ENCODE assay signal across 31 cellular contexts in the genomic region with DNA sequence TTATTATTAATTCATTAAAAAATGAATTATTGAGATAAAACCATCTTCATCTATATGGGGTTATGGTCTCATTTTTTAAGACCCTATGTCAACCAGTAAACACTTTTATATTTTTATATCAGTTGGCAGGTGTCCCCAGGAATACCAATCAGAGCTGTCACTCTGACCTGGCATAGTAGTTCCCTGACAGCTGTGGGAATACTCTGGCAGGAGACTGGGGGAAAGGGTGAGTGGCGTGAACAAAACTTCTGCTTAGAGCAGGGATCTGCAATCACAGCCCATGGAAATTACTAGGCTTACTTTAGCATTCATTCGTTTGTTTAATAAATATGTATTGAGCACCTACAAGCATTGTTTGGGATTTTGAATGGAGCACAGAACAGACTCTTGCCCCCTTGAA.
"Had no signal": no experiment of that assay in that cellular context is flagged by ENCODE, and none has a peak within 500 bp of the region (broad histone marks: within the 10 kb centered on the region; RNA-seq: fewer than 3 reads in every experiment).

No MANE protein-coding gene starts in this region.

- H3K9me3 Mint-ChIP-seq: natural killer cell; nephron; neural progenitor cell; stimulated activated memory B cell treated with anti-CD40 and anti-IgM and Interleukin-4, amounts not matched to agents 10 μg/mL and 1 μg/mL and 100 μg/mL, for 72 hours; stimulated activated naive CD8-positive, alpha-beta T cell treated with anti-CD3 and anti-CD28 coated beads, Interleukin-15, amount 100 ng/mL, for 72 hours had no signal

- H3K27me3 Mint-ChIP-seq: stimulated activated naive CD8-positive, alpha-beta T cell treated with anti-CD3 and anti-CD28 coated beads, Interleukin-15, amount 100 ng/mL, for 72 hours had no signal

- H3K27ac Mint-ChIP-seq: natural killer cell; neural progenitor cell; stimulated activated memory B cell treated with anti-CD40 and anti-IgM and Interleukin-4, amounts not matched to agents 10 μg/mL and 1 μg/mL and 100 μg/mL, for 72 hours; stimulated activated naive CD8-positive, alpha-beta T cell treated with anti-CD3 and anti-CD28 coated beads, Interleukin-15, amount 100 ng/mL, for 72 hours had no signal

- H3K4me1 ChIP-seq: neural progenitor cell, parathyroid adenoma, prostate gland, right atrium auricular region, right lobe of liver, sigmoid colon, spleen, thyroid gland, tibial nerve, vagina had no signal

- DNase-seq: naive thymus-derived CD4-positive, alpha-beta T cell; natural killer cell; occipital lobe; ovary; posterior cingulate gyrus; retina; right lobe of liver; sigmoid colon; spleen; stimulated activated CD4-positive, alpha-beta T cell treated with anti-CD3 and anti-CD28 coated beads, Interleukin-12 subunit alpha, Interleukin-12 subunit beta, amount 100 ng/mL, for 4 hours; stimulated activated CD4-positive, alpha-beta T cell treated with anti-CD3 and anti-CD28 coated beads, Interleukin-1b, Interleukin-23, amount 100 ng/mL, for 48 hours; stimulated activated CD4-positive, alpha-beta T cell treated with anti-CD3 and anti-CD28 coated beads, Interleukin-4, amount 100 ng/mL, for 1 hour; stimulated activated CD4-positive, alpha-beta T cell treated with anti-CD3 and anti-CD28 coated beads, Interleukin-4, amount 100 ng/mL, for 4 hours; stimulated activated CD8-positive, alpha-beta memory T cell treated with anti-CD3 and anti-CD28 coated beads, Interleukin-4, amount 100 ng/mL, for 48 hours; stimulated activated naive CD4-positive, alpha-beta T cell; stimulated activated naive CD8-positive, alpha-beta T cell treated with anti-CD3 and anti-CD28 coated beads, Interleukin-15, amount 100 ng/mL, for 72 hours; stimulated activated naive CD8-positive, alpha-beta T cell treated with anti-CD3 and anti-CD28 coated beads, Interleukin-15, Interleukin-2, amounts not matched to agents 100 U/mL and 50 U/mL, for 24 hours; thyroid gland; trophoblast cell; upper lobe of left lung had no signal

- H3K27me3 ChIP-seq: neural progenitor cell, ovary, right atrium auricular region, right lobe of liver, sigmoid colon, spleen, thyroid gland, tibial nerve, upper lobe of left lung, vagina had no signal

- ATAC-seq: naive thymus-derived CD4-positive, alpha-beta T cell; natural killer cell; right lobe of liver; stimulated activated memory B cell treated with anti-CD40 and anti-IgM and Interleukin-4, amounts not matched to agents 10 μg/mL and 1 μg/mL and 100 μg/mL, for 72 hours; stimulated activated naive CD8-positive, alpha-beta T cell treated with anti-CD3 and anti-CD28 coated beads, Interleukin-15, amount 100 ng/mL, for 72 hours; stimulated activated naive CD8-positive, alpha-beta T cell treated with anti-CD3 and anti-CD28 coated beads, Interleukin-15, Interleukin-2, amounts not matched to agents 100 U/mL and 50 U/mL, for 24 hours had no signal

- H3K4me3 ChIP-seq: neural progenitor cell, ovary, prostate gland, right atrium auricular region, right lobe of liver, sigmoid colon, skin epidermis, smooth muscle cell, spleen, thoracic aorta, thyroid gland, tibial nerve, upper lobe of left lung, vagina had no signal

- H3K9ac ChIP-seq: neural progenitor cell, parathyroid adenoma had no signal

- H3K4me3 Mint-ChIP-seq: naive thymus-derived CD4-positive, alpha-beta T cell; natural killer cell; nephron; neural progenitor cell; stimulated activated memory B cell treated with anti-CD40 and anti-IgM and Interleukin-4, amounts not matched to agents 10 μg/mL and 1 μg/mL and 100 μg/mL, for 72 hours; stimulated activated naive CD8-positive, alpha-beta T cell treated with anti-CD3 and anti-CD28 coated beads, Interleukin-15, amount 100 ng/mL, for 72 hours had no signal

- H3K9me3 ChIP-seq: ovary, prostate gland, right atrium auricular region, right lobe of liver, sigmoid colon, spleen, thoracic aorta, thyroid gland, tibial nerve, upper lobe of left lung, vagina had no signal

- H3K27ac ChIP-seq: neural progenitor cell, ovary, parathyroid adenoma, prostate gland, right atrium auricular region, right lobe of liver, sigmoid colon, skin epidermis, spleen, thoracic aorta, thyroid gland, tibial nerve, upper lobe of left lung, vagina had no signal

- H3K36me3 Mint-ChIP-seq: natural killer cell; neural progenitor cell; stimulated activated memory B cell treated with anti-CD40 and anti-IgM and Interleukin-4, amounts not matched to agents 10 μg/mL and 1 μg/mL and 100 μg/mL, for 72 hours had no signal

- H3K36me3 ChIP-seq: neural progenitor cell, ovary, prostate gland, right atrium auricular region, right lobe of liver, sigmoid colon, spleen, thoracic aorta, thyroid gland, tibial nerve, upper lobe of left lung, vagina had no signal
